In the genomic region with DNA sequence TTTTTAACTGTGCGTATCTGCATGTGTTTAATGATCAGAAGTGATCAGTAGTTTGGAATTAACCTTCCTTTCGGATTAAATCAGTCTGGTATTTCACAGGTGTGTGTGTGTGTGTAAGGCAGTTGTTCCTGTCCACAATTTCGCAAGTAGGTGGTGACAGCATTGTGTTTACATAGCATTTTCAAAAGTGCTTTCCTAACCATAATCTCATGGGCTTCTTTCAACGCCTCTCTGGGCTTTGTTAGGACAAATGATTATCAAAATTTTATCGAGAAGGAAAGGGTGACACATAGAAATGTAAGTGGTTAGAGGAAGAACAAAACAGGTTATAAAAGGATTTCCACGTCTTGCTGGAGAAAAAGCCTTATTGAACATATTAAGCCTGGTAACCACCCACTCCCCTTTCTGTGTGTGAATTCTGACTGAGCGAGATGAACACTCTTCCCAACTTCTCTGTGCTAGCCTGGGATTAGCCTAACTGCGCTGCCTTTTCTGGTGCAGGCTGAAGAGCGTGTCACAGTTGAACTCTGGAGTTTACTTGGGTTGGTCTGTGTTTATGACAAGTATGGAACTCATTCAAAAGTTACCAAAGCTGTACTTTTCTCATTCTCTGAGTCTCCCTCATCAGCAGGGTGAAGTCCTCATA, we compare ENCODE assay signal across 10 cellular contexts.
A peak's percentile ranks its signal among the peaks of the same experiment; 100 is the strongest.
DNase-seq lines count a peak whose midpoint lies in the region; ATAC-seq and TF ChIP-seq lines count a peak whose summit lies in the region.
"Had no signal": no experiment of that assay in that cellular context is flagged by ENCODE, and none has a peak within 500 bp of the region (broad histone marks: within the 10 kb centered on the region; RNA-seq: fewer than 3 reads in every experiment).

No MANE protein-coding gene starts in this region.

- peak overlapping the region; percentile 20 to 57 for H3K9ac ChIP-seq in mucosa of rectum (ENCODE audit: low read depth in 1 of 2, low read length in 2 of 2)

- ATAC-seq in heart right ventricle = no peak
- no peak for ATAC-seq in GM21447 (IDR thresholded peaks at IDR 0.05; ENCODE audit: unreplicated experiment)

- no peaks in the 10 kb centered on the region for H3K9me3 ChIP-seq in heart right ventricle
- no peaks in the 10 kb centered on the region for H3K9me3 ChIP-seq in mucosa of rectum (ENCODE audit: control insufficient read depth in 2 of 2, low read length in 2 of 2)
- H3K9me3 ChIP-seq in BE2C = no peaks in the 10 kb centered on the region

- DNase-seq in heart right ventricle (no peak), cardiac septum (ENCODE audit: low spot score) (no peak), dermis microvascular lymphatic vessel endothelial cell (ENCODE audit: low read depth in 2 of 2) (peak; percentile 68 to 81), BE2C (no peak)
- no peak for DNase-seq in activated effector memory CD4-positive, alpha-beta T cell treated with Interleukin-2 at 50 U/mL for 16 hours
- DNase-seq: activated T-cell treated with anti-CD3 and anti-CD28 coated beads, Interleukin-2, amount 50 U/mL, for 48 hours; RPMI8226 had no signal

- H3K36me3 ChIP-seq in heart right ventricle (no peaks in the 10 kb centered on the region), mucosa of rectum (ENCODE audit: control insufficient read depth in 2 of 2, insufficient read depth in 2 of 2, low read length in 2 of 2) (no peaks in the 10 kb centered on the region), urinary bladder (ENCODE audit: insufficient read depth) (no peaks in the 10 kb centered on the region), BE2C (no peaks in the 10 kb centered on the region)

- no peaks in the 10 kb centered on the region for H3K27me3 ChIP-seq in heart right ventricle
- H3K27me3 ChIP-seq in mucosa of rectum (ENCODE audit: control insufficient read depth in 2 of 2, insufficient read depth in 2 of 2, low read length in 2 of 2) = no peaks in the 10 kb centered on the region
- no peaks in the 10 kb centered on the region for H3K27me3 ChIP-seq in BE2C

- peaks cover 0 to 53% (median 42%) of the 10 kb centered on the region in 9 donors for H3K4me1 ChIP-seq in heart right ventricle
- peaks cover 19% of the 10 kb centered on the region in 2 donors for H3K4me1 ChIP-seq in mucosa of rectum (ENCODE audit: control insufficient read depth in 2 of 2, insufficient read depth in 2 of 2, low read length in 2 of 2)
- no peaks in the 10 kb centered on the region for H3K4me1 ChIP-seq in urinary bladder (ENCODE audit: insufficient read depth)
- no peaks in the 10 kb centered on the region for H3K4me1 ChIP-seq in BE2C

- WGBS in heart right ventricle, 2 donors = 68 to 70% methylated on average over 9 of the region's 9 CpGs
- 64% methylated on average over 9 of the region's 9 CpGs for WGBS in urinary bladder

- intact Hi-C loops in heart right ventricle (cut with DNase I) = loop anchor here in 7 of 10 donors (5.0 to 10.0 kb wide), 8 partner anchors 52 to 1310 kb away; no protein-coding TSS in a partner anchor
- intact Hi-C loops in cardiac septum (cut with DNase I) = loop anchor here (5.0 kb wide), 1 partner anchor 62 kb away; no protein-coding TSS in a partner anchor

- H3K27ac ChIP-seq in heart right ventricle = peak overlapping the region in 9 of 10 donors; percentile 4 to 94 (median 90)
- H3K27ac ChIP-seq in mucosa of rectum (ENCODE audit: low read depth in 2 of 2, low read length in 2 of 2) = peak overlapping the region; percentile 87 to 90
- peak overlapping the region; percentile 61 for H3K27ac ChIP-seq in urinary bladder (ENCODE audit: low read depth)

- H3K4me3 ChIP-seq in heart right ventricle (no peak overlapping the region), mucosa of rectum (ENCODE audit: low read length in 2 of 2) (peak overlapping the region; percentile 34 to 51), urinary bladder (ENCODE audit: low read depth, low read length) (no peak overlapping the region), BE2C (ENCODE audit: low read depth, low read length) (no peak overlapping the region)

- TF ChIP-seq CTCF in heart right ventricle (IDR thresholded peaks at IDR 0.05) (no peak), BE2C (IDR thresholded peaks at IDR 0.05; ENCODE audit: low read depth, low read length) (no peak)

Comparison
In these comparisons a context has a peak if more than half of its experiments do, and no peak if none do; other contexts are left out.
1. DNase-seq: peak in dermis microvascular lymphatic vessel endothelial cell (2 of 2); none in heart right ventricle (0 of 2), cardiac septum (single experiment), BE2C (single experiment) and activated effector memory CD4-positive, alpha-beta T cell treated with Interleukin-2 at 50 U/mL for 16 hours (single experiment).
2. H3K4me3 ChIP-seq: peak in mucosa of rectum (2 of 2); none in heart right ventricle (0 of 10), urinary bladder (single experiment) and BE2C (single experiment).
3. Peak in every context shown above with its lines, with median percentiles within 50 percentile points of each other: H3K27ac ChIP-seq.